Comparison of ENCODE assay signal across 28 cellular contexts in the genomic region with DNA sequence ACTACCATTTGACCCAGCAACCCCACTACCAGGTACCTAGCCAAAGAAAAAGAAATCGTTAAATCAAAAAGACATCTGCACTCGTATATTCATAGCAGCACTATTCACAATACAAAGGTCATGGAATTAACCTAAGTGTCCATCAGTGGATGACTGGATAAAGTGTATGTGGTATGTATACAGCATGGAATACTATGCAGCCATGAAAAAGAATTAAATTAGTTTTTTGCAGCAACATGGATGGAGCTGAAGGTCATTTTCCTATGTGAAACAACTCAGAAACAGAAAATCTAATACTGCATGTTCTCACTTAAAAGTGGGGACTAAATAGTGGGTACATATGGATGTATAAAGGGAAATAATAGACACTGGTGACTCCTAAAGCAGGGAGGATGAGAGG.
"Had no signal": no experiment of that assay in that cellular context is flagged by ENCODE, and none has a peak within 500 bp of the region (broad histone marks: within the 10 kb centered on the region; RNA-seq: fewer than 3 reads in every experiment).

No MANE protein-coding gene starts in this region.

- H2AFZ ChIP-seq: hepatocyte had no signal

- H3K9me3 ChIP-seq: colonic mucosa, esophagus squamous epithelium, gastrocnemius medialis, gastroesophageal sphincter had no signal

- H3K4me3 ChIP-seq: colonic mucosa, coronary artery, dorsolateral prefrontal cortex, esophagus muscularis mucosa, esophagus squamous epithelium, gastrocnemius medialis, gastroesophageal sphincter, heart left ventricle, heart right ventricle, hepatocyte had no signal

- FAIRE-seq: colon, endometrium, endothelial cell of umbilical vein had no signal

- H3K4me2 ChIP-seq: hepatocyte had no signal

- H3K4me1 ChIP-seq: colonic mucosa, esophagus muscularis mucosa, esophagus squamous epithelium, foreskin keratinocyte, gastrocnemius medialis, gastroesophageal sphincter, heart left ventricle, heart right ventricle had no signal

- DNase-seq: colonic mucosa; cortex of kidney; dermis blood vessel endothelial cell; dorsolateral prefrontal cortex; effector CD4-positive, alpha-beta T cell; effector CD8-positive, alpha-beta T cell; effector memory CD4-positive, alpha-beta T cell; effector memory CD8-positive, alpha-beta T cell; endodermal cell; erythroblast; esophagus squamous epithelium; foreskin fibroblast; foreskin keratinocyte; foreskin melanocyte; gastrocnemius medialis; glutamatergic neuron; head of caudate nucleus; heart left ventricle; heart right ventricle had no signal

- H3K36me3 ChIP-seq: colonic mucosa, esophagus muscularis mucosa, esophagus squamous epithelium, gastrocnemius medialis, gastroesophageal sphincter, heart left ventricle, heart right ventricle had no signal

- H3K27ac ChIP-seq: colonic mucosa, coronary artery, dorsolateral prefrontal cortex, epithelial cell of prostate, esophagus muscularis mucosa, esophagus squamous epithelium, foreskin keratinocyte, gastrocnemius medialis, gastroesophageal sphincter, heart left ventricle, heart right ventricle, hepatocyte had no signal

- H3K79me2 ChIP-seq: hepatocyte had no signal

- H3K27me3 ChIP-seq: colonic mucosa, esophagus muscularis mucosa, esophagus squamous epithelium, foreskin keratinocyte, gastrocnemius medialis, gastroesophageal sphincter, heart left ventricle, heart right ventricle, hepatocyte had no signal

- ATAC-seq: effector memory CD8-positive, alpha-beta T cell; esophagus mucosa; foreskin keratinocyte; gastrocnemius medialis; gastroesophageal sphincter; heart left ventricle; heart right ventricle had no signal
